In genomic region chr2:71502941-71503738, GRCh38 we compare ENCODE assay signal across 23 cellular contexts. TPM values are rescaled to one million over a fixed set of nuclear protein-coding genes. Genes with fewer than 3 reads are reported as not detected.
DNase-seq lines count a peak whose midpoint lies in the region; ATAC-seq, FAIRE-seq and TF ChIP-seq lines count a peak whose summit lies in the region.
"Had no signal": no experiment of that assay in that cellular context is flagged by ENCODE, and none has a peak within 500 bp of the region (broad histone marks: within the 10 kb centered on the region; RNA-seq: fewer than 3 reads in every experiment).

No MANE protein-coding gene starts in this region.

- H3K36me3 ChIP-seq in heart right ventricle (peaks cover 0 to 26% (median 0%) of the 10 kb centered on the region in 9 donors), stomach (peaks cover 0 to 4% (median 0%) of the 10 kb centered on the region in 4 donors)

- no peaks in the 10 kb centered on the region for H3K9me3 ChIP-seq in heart right ventricle
- no peaks in the 10 kb centered on the region for H3K9me3 ChIP-seq in stomach

- no peak overlapping the region for H3K4me3 Mint-ChIP-seq in nephron progenitor cell
- H3K4me3 Mint-ChIP-seq: CD8-positive, alpha-beta T cell; type B pancreatic cell had no signal

- H3K9me3 Mint-ChIP-seq in nephron progenitor cell: no peaks in the 10 kb centered on the region
- H3K9me3 Mint-ChIP-seq: activated T-helper 2 cell treated with anti-CD3 and anti-CD28 coated beads, Interferon-gamma antibody, Interleukin-2, Interleukin-4, amounts not matched to agents 10 μg/mL and 5 μg/mL and 100 μg/mL, durations not matched to agents 14 hours and 24 hours and 36 hours; CD8-positive, alpha-beta T cell; type B pancreatic cell had no signal

- H3K4me3 ChIP-seq in coronary artery (no peak overlapping the region), heart right ventricle (peak overlapping the region in 2 of 10 donors; percentile 4 to 6), stomach (no peak overlapping the region)

- no peak for TF ChIP-seq CTCF in coronary artery (IDR thresholded peaks at IDR 0.05)
- TF ChIP-seq CTCF in heart right ventricle (IDR thresholded peaks at IDR 0.05): no peak
- no peak for TF ChIP-seq CTCF in nephron progenitor cell (IDR thresholded peaks at IDR 0.05)
- no peak for TF ChIP-seq CTCF in stomach (IDR thresholded peaks at IDR 0.05)

- H3K27ac ChIP-seq in coronary artery (peak overlapping the region; percentile 28 to 64), heart right ventricle (peak overlapping the region; percentile 62 to 96 (median 89)), stomach (peak overlapping the region in 4 of 5 donors; percentile 41 to 64 (median 54))

- ATAC-seq in heart right ventricle (peak in 4 of 8 donors; percentile 1 to 23 (median 12)), HG02588 (IDR thresholded peaks at IDR 0.05; ENCODE audit: unreplicated experiment) (no peak)
- ATAC-seq: CD8-positive, alpha-beta T cell; stimulated activated naive CD8-positive, alpha-beta T cell treated with anti-CD3 and anti-CD28 coated beads, Interleukin-15, Interleukin-2, amounts not matched to agents 100 U/mL and 50 U/mL, for 24 hours had no signal

- peaks cover 46 to 93% (median 79%) of the 10 kb centered on the region in 9 donors for H3K4me1 ChIP-seq in heart right ventricle
- peaks cover 0 to 19% (median 3%) of the 10 kb centered on the region in 4 donors for H3K4me1 ChIP-seq in stomach

- TF ChIP-seq POLR2A in stomach (IDR thresholded peaks at IDR 0.05): no peak

- 79 to 84% methylated on average over 6 of the region's 6 CpGs for WGBS in heart right ventricle, 2 donors
- 84 to 96% (median 87%) methylated on average over 5 to 6 of the region's 6 CpGs for WGBS in stomach, 5 donors

- intact Hi-C loops in heart right ventricle (cut with DNase I) (loop anchor here in 5 of 10 donors (2.0 to 10.0 kb wide), 5 partner anchors 34 to 348 kb away; partner anchors contain the start of gene PAIP2B (in 1 of the 5)), stomach (cut with DNase I; ENCODE audit: low total_unique reads) (no loop called here)

- H3K4me1 Mint-ChIP-seq in nephron progenitor cell: peaks cover 16% of the 10 kb centered on the region

- no peaks in the 10 kb centered on the region for H3K27me3 ChIP-seq in heart right ventricle
- H3K27me3 ChIP-seq in stomach: no peaks in the 10 kb centered on the region

- peaks cover 8% of the 10 kb centered on the region for H3K27me3 Mint-ChIP-seq in nephron progenitor cell (ENCODE audit: low read depth, poor library complexity)

- H3K27ac Mint-ChIP-seq in nephron progenitor cell: peak overlapping the region; percentile 75
- H3K27ac Mint-ChIP-seq: activated T-helper 2 cell treated with anti-CD3 and anti-CD28 coated beads, Interferon-gamma antibody, Interleukin-2, Interleukin-4, amounts not matched to agents 10 μg/mL and 5 μg/mL and 100 μg/mL, durations not matched to agents 14 hours and 24 hours and 36 hours; CD8-positive, alpha-beta T cell; type B pancreatic cell had no signal

- no peak for TF ChIP-seq EP300 in stomach (IDR thresholded peaks at IDR 0.05)

- H3K36me3 Mint-ChIP-seq in nephron progenitor cell (ENCODE audit: low read depth): no peaks in the 10 kb centered on the region
- H3K36me3 Mint-ChIP-seq: CD8-positive, alpha-beta T cell; type B pancreatic cell had no signal

- FAIRE-seq in urothelium cell line (lab: Jason Lieb, UNC): no peak
- FAIRE-seq: GM12892 had no signal

- DNase-seq in coronary artery (ENCODE audit: low spot score): no peak
- DNase-seq in heart right ventricle: no peak
- DNase-seq in nephron progenitor cell: no peak
- DNase-seq in stomach: no peak
- DNase-seq in NCI-H345 (lab: John Stamatoyannopoulos, UW): no peak
- no peak for DNase-seq in dedifferentiated amniotic fluid mesenchymal stem cell (ENCODE audit: extremely low spot score)
- no peak for DNase-seq in urothelium cell line (ENCODE audit: low spot score)
- DNase-seq: activated CD4-positive, alpha-beta T cell treated with anti-CD3 and anti-CD28 coated beads for 4 hours; CD8-positive, alpha-beta T cell; glutamatergic neuron; GOT3; KBM-7; NCI-H187 treated with DMSO at 0.1 percent for 48 hours; NCI-H226; OCI-M1; SHP77; stimulated activated CD4-positive, alpha-beta T cell treated with anti-CD3 and anti-CD28 coated beads, Interleukin-2, amount 100 ng/mL, for 24 hours; stimulated activated naive CD8-positive, alpha-beta T cell treated with anti-CD3 and anti-CD28 coated beads, Interleukin-15, Interleukin-2, amounts not matched to agents 100 U/mL and 50 U/mL, for 24 hours; T-helper 1 cell had no signal

RNA-seq across cellular contexts. Expression of gene DYSF, which starts 49.8 kb away (rescaled TPM):
- 100 to 1,000 TPM in 1 of 10 donors, 10 to 100 TPM in 9; 48.3 to 100 (median 71.9) TPM for total RNA-seq in heart right ventricle
- polyA plus RNA-seq in heart right ventricle: 10 to 100 TPM; 20.6 to 29.8 TPM
- total RNA-seq in stomach: 10 to 100 TPM in 3 of 5 donors, 1 to 10 TPM in 2; 5.8 to 13.4 (median 11.1) TPM
- 1 to 10 TPM; 2.1 to 4.3 (median 2.2) TPM for polyA plus RNA-seq in stomach
- total RNA-seq: activated T-helper 2 cell treated with anti-CD3 and anti-CD28 coated beads, Interferon-gamma antibody, Interleukin-2, Interleukin-4, amounts not matched to agents 10 μg/mL and 5 μg/mL and 100 μg/mL, durations not matched to agents 14 hours and 24 hours and 36 hours had no signal
